8 cellular contexts compared by ENCODE assay signal in genomic region chr10:77428776-77429395, GRCh38.
DNase-seq lines count a peak whose midpoint lies in the region; TF ChIP-seq lines count a peak whose summit lies in the region.

No MANE protein-coding gene starts in this region.

- peaks cover 5% of the 10 kb centered on the region in 2 donors for H3K27me3 Mint-ChIP-seq in CD8-positive, alpha-beta memory T cell

- H3K9me3 Mint-ChIP-seq in CD8-positive, alpha-beta memory T cell = no peaks in the 10 kb centered on the region

- H3K79me1 ChIP-seq in mesendoderm (ENCODE audit: low read length) = no peaks in the 10 kb centered on the region

- no peak overlapping the region for H2BK5ac ChIP-seq in mesendoderm (ENCODE audit: low read length)

- no peak overlapping the region for H3K4me3 Mint-ChIP-seq in CD8-positive, alpha-beta memory T cell

- no peak overlapping the region for H3K18ac ChIP-seq in mesendoderm (ENCODE audit: low read length)

- POLR2A ChIA-PET in CD8-positive, alpha-beta memory T cell (lab: Charles Lee) = no interaction called here
- POLR2A ChIA-PET in GM10248 (lab: Yijun Ruan, JAX) = no interaction called here

- no peak overlapping the region for H4K8ac ChIP-seq in mesendoderm (ENCODE audit: low read depth, low read length)

- no peaks in the 10 kb centered on the region for H3K4me1 ChIP-seq in mesendoderm (ENCODE audit: control insufficient read depth, low read depth, low read length)
- no peaks in the 10 kb centered on the region for H3K4me1 ChIP-seq in CD8-positive, alpha-beta memory T cell (ENCODE audit: insufficient read depth, low read length)

- H3K23ac ChIP-seq in mesendoderm (ENCODE audit: low read length) = no peak overlapping the region

- H3K36me3 ChIP-seq in mesendoderm (ENCODE audit: control insufficient read depth, insufficient read depth, low read length) = no peaks in the 10 kb centered on the region
- H3K36me3 ChIP-seq in CD8-positive, alpha-beta memory T cell (ENCODE audit: insufficient read depth, low read length) = no peaks in the 10 kb centered on the region

- no peak overlapping the region for H3K4ac ChIP-seq in mesendoderm (ENCODE audit: low read depth, low read length)

- DNase-seq in LNCaP clone FGC (ENCODE audit: low read depth) (no peak), cardiac fibroblast (ENCODE audit: low read depth in 2 of 2) (peak; percentile 73 to 78), mesendoderm (peak; percentile 72), GM10248 (ENCODE audit: extremely low spot score) (no peak), DMS153 treated with DMSO at 0.1 percent for 48 hours (lab: John Stamatoyannopoulos, UW; ENCODE audit: unreplicated experiment) (no peak), erythroblast (lab: John Stamatoyannopoulos, UW) (no peak)
- DNase-seq in CD8-positive, alpha-beta memory T cell = no peak

- no CpG with 5 or more reads among the region's 3 CpGs for WGBS in mesendoderm (ENCODE audit: extremely low coverage, insufficient coverage, low lambda C conversion rate)

- H2AK5ac ChIP-seq in mesendoderm (ENCODE audit: low read length) = no peak overlapping the region

- H3K36me3 Mint-ChIP-seq in CD8-positive, alpha-beta memory T cell = no peaks in the 10 kb centered on the region

- H3K4me1 Mint-ChIP-seq in CD8-positive, alpha-beta memory T cell = no peaks in the 10 kb centered on the region

- no peaks in the 10 kb centered on the region for H3K27me3 ChIP-seq in mesendoderm (ENCODE audit: insufficient read depth, low read length, poor library complexity)
- no peaks in the 10 kb centered on the region for H3K27me3 ChIP-seq in CD8-positive, alpha-beta memory T cell (ENCODE audit: insufficient read depth, low read length, poor library complexity, severe bottlenecking)

- no peak overlapping the region for H2BK120ac ChIP-seq in mesendoderm (ENCODE audit: low read depth, low read length)

- no peaks in the 10 kb centered on the region for H3K9me3 ChIP-seq in CD8-positive, alpha-beta memory T cell (ENCODE audit: low read length)

- H4K5ac ChIP-seq in mesendoderm (ENCODE audit: low read length) = no peak overlapping the region

- H2BK15ac ChIP-seq in mesendoderm (replicated peaks; ENCODE audit: low read depth) = no peak overlapping the region

- TF ChIP-seq POLR2A in erythroblast (IDR thresholded peaks at IDR 0.05; ENCODE audit: low read length) = no peak

- CTCF ChIA-PET in CD8-positive, alpha-beta memory T cell (lab: Charles Lee) = interaction anchor here (1.3 kb wide), 1 partner anchor 12 kb away, joined by 3 read pairs; no protein-coding TSS in a partner anchor
- CTCF ChIA-PET in GM10248 (lab: Yijun Ruan, JAX) = interaction anchor here (1.1 to 2.2 kb wide), 8 partner anchors 10 to 255 kb away, joined by 3 to 8 read pairs (median 5); no protein-coding TSS in a partner anchor

- H3K4me2 ChIP-seq in mesendoderm (ENCODE audit: low read length) = no peak overlapping the region

- no peak overlapping the region for H3K56ac ChIP-seq in mesendoderm (ENCODE audit: low read length)

- H3K79me2 ChIP-seq in mesendoderm (ENCODE audit: control insufficient read depth, insufficient read depth, low read length) = no peaks in the 10 kb centered on the region

- no peak overlapping the region for H3K4me3 ChIP-seq in LNCaP clone FGC (ENCODE audit: low read depth, low read length)
- H3K4me3 ChIP-seq in cardiac fibroblast (replicated peaks in 1 of 2; ENCODE audit: low read depth in 2 of 2, low read length in 2 of 2) = no peak overlapping the region
- H3K4me3 ChIP-seq in mesendoderm (ENCODE audit: low read length) = no peak overlapping the region
- no peak overlapping the region for H3K4me3 ChIP-seq in CD8-positive, alpha-beta memory T cell (ENCODE audit: low read length)

- H3K27ac Mint-ChIP-seq in CD8-positive, alpha-beta memory T cell = no peak overlapping the region

- TF ChIP-seq CTCF in C4-2B (conservative IDR thresholded peaks at IDR 0.05) (peak; percentile 62), LNCaP clone FGC (IDR thresholded peaks at IDR 0.05; ENCODE audit: control insufficient read depth, extremely low read depth, insufficient read depth) (peak; percentile 43), cardiac fibroblast (IDR thresholded peaks at IDR 0.05; ENCODE audit: low read depth, low read length) (peak; percentile 81), GM10248 (IDR thresholded peaks at IDR 0.05; ENCODE audit: control extremely low read depth, extremely low read depth, low read depth, missing control alignments) (no peak)

- H3K27ac ChIP-seq in C4-2B (no peak overlapping the region), mesendoderm (ENCODE audit: low read depth, low read length) (no peak overlapping the region)
- H3K27ac ChIP-seq in CD8-positive, alpha-beta memory T cell (ENCODE audit: low read depth, low read length) = no peak overlapping the region

- H3K9ac ChIP-seq in mesendoderm (ENCODE audit: low read length) = no peak overlapping the region

Comparison
In these comparisons a context has a peak if more than half of its experiments do, and no peak if none do; other contexts are left out.
1. DNase-seq: peak in cardiac fibroblast (2 of 2) and mesendoderm (single experiment); none in LNCaP clone FGC (single experiment), CD8-positive, alpha-beta memory T cell (0 of 5), GM10248 (single experiment), DMS153 treated with DMSO at 0.1 percent for 48 hours (single experiment) and erythroblast (0 of 2).